ENCODE assay signal across 27 cellular contexts in genomic region chr15:70547846-70548487, GRCh38.
A peak's percentile ranks its signal among the peaks of the same experiment; 100 is the strongest.
DNase-seq lines count a peak whose midpoint lies in the region; ATAC-seq lines count a peak whose summit lies in the region.
"Had no signal": no experiment of that assay in that cellular context is flagged by ENCODE, and none has a peak within 500 bp of the region (broad histone marks: within the 10 kb centered on the region; RNA-seq: fewer than 3 reads in every experiment).

No MANE protein-coding gene starts in this region.

- ATAC-seq in stimulated activated naive CD8-positive, alpha-beta T cell treated with anti-CD3 and anti-CD28 coated beads, Interleukin-15, amount 100 ng/mL, for 72 hours, result peak; percentile 91
- no peak for ATAC-seq in GM21526 (IDR thresholded peaks at IDR 0.05; ENCODE audit: low FRiP score, unreplicated experiment)
- ATAC-seq: GM23338, HepG2, K562, Right ventricle myocardium inferior had no signal

- peaks cover 5% of the 10 kb centered on the region for H3K9me3 Mint-ChIP-seq in activated CD4-positive, alpha-beta memory T cell treated with anti-CD3 and anti-CD28 coated beads for 36 hours
- H3K9me3 Mint-ChIP-seq in activated CD4-positive, alpha-beta memory T cell treated with anti-CD3 and anti-CD28 coated beads, Interleukin-2, amount 10 ng/mL, durations not matched to agents 7 days and 5 days, result peaks cover 3% of the 10 kb centered on the region
- no peaks in the 10 kb centered on the region for H3K9me3 Mint-ChIP-seq in activated naive CD4-positive, alpha-beta T cell treated with anti-CD3 and anti-CD28 coated beads, Interleukin-2, amount 50 U/mL, for 24 hours
- peaks cover 4% of the 10 kb centered on the region for H3K9me3 Mint-ChIP-seq in activated naive CD8-positive, alpha-beta T cell treated with anti-CD3 and anti-CD28 coated beads for 36 hours
- H3K9me3 Mint-ChIP-seq in stimulated activated naive CD8-positive, alpha-beta T cell treated with anti-CD3 and anti-CD28 coated beads, Interleukin-15, amount 100 ng/mL, for 72 hours, result no peaks in the 10 kb centered on the region
- H3K9me3 Mint-ChIP-seq: CD4-positive, alpha-beta T cell; GM23338; H9 had no signal

- no peak overlapping the region for H3K4me3 Mint-ChIP-seq in activated CD4-positive, alpha-beta memory T cell treated with anti-CD3 and anti-CD28 coated beads for 36 hours
- no peak overlapping the region for H3K4me3 Mint-ChIP-seq in activated CD4-positive, alpha-beta memory T cell treated with anti-CD3 and anti-CD28 coated beads, Interleukin-2, amount 10 ng/mL, durations not matched to agents 7 days and 5 days
- H3K4me3 Mint-ChIP-seq in activated naive CD4-positive, alpha-beta T cell treated with anti-CD3 and anti-CD28 coated beads, Interleukin-2, amount 50 U/mL, for 24 hours, result no peak overlapping the region
- H3K4me3 Mint-ChIP-seq in activated naive CD8-positive, alpha-beta T cell treated with anti-CD3 and anti-CD28 coated beads for 36 hours, result peak overlapping the region; percentile 11
- H3K4me3 Mint-ChIP-seq in stimulated activated naive CD8-positive, alpha-beta T cell treated with anti-CD3 and anti-CD28 coated beads, Interleukin-15, amount 100 ng/mL, for 72 hours, result peak overlapping the region; percentile 7 to 33
- H3K4me3 Mint-ChIP-seq: CD4-positive, alpha-beta T cell; GM23338; H9 had no signal

- POLR2A ChIA-PET in activated CD4-positive, alpha-beta memory T cell treated with anti-CD3 and anti-CD28 coated beads for 36 hours (lab: Charles Lee), result interaction anchor here (0.6 to 1.4 kb wide), 4 partner anchors 13 to 792 kb away, joined by 3 to 4 read pairs (median 4); no protein-coding TSS in a partner anchor
- POLR2A ChIA-PET in activated CD4-positive, alpha-beta memory T cell treated with anti-CD3 and anti-CD28 coated beads, Interleukin-2, amount 10 ng/mL, durations not matched to agents 7 days and 5 days (lab: Charles Lee), result no interaction called here

- CTCF ChIA-PET in activated CD4-positive, alpha-beta memory T cell treated with anti-CD3 and anti-CD28 coated beads for 36 hours (lab: Charles Lee), result interaction anchor here (0.7 to 1.2 kb wide), 2 partner anchors 68 to 175 kb away, joined by 3 to 4 read pairs; no protein-coding TSS in a partner anchor
- CTCF ChIA-PET in activated CD4-positive, alpha-beta memory T cell treated with anti-CD3 and anti-CD28 coated beads, Interleukin-2, amount 10 ng/mL, durations not matched to agents 7 days and 5 days (lab: Charles Lee), result no interaction called here

- no peaks in the 10 kb centered on the region for H3K27me3 Mint-ChIP-seq in activated CD4-positive, alpha-beta memory T cell treated with anti-CD3 and anti-CD28 coated beads for 36 hours
- H3K27me3 Mint-ChIP-seq in activated CD4-positive, alpha-beta memory T cell treated with anti-CD3 and anti-CD28 coated beads, Interleukin-2, amount 10 ng/mL, durations not matched to agents 7 days and 5 days, result peaks cover 7% of the 10 kb centered on the region
- H3K27me3 Mint-ChIP-seq in activated naive CD4-positive, alpha-beta T cell treated with anti-CD3 and anti-CD28 coated beads, Interleukin-2, amount 50 U/mL, for 24 hours, result no peaks in the 10 kb centered on the region
- no peaks in the 10 kb centered on the region for H3K27me3 Mint-ChIP-seq in activated naive CD8-positive, alpha-beta T cell treated with anti-CD3 and anti-CD28 coated beads for 36 hours
- H3K27me3 Mint-ChIP-seq in stimulated activated naive CD8-positive, alpha-beta T cell treated with anti-CD3 and anti-CD28 coated beads, Interleukin-15, amount 100 ng/mL, for 72 hours, result no peaks in the 10 kb centered on the region
- H3K27me3 Mint-ChIP-seq: CD4-positive, alpha-beta T cell had no signal

- H3K27ac Mint-ChIP-seq in activated CD4-positive, alpha-beta memory T cell treated with anti-CD3 and anti-CD28 coated beads for 36 hours, result peak overlapping the region; percentile 82
- no peak overlapping the region for H3K27ac Mint-ChIP-seq in activated CD4-positive, alpha-beta memory T cell treated with anti-CD3 and anti-CD28 coated beads, Interleukin-2, amount 10 ng/mL, durations not matched to agents 7 days and 5 days
- H3K27ac Mint-ChIP-seq in activated naive CD4-positive, alpha-beta T cell treated with anti-CD3 and anti-CD28 coated beads, Interleukin-2, amount 50 U/mL, for 24 hours, result peak overlapping the region; percentile 60
- peak overlapping the region; percentile 82 for H3K27ac Mint-ChIP-seq in activated naive CD8-positive, alpha-beta T cell treated with anti-CD3 and anti-CD28 coated beads for 36 hours
- peak overlapping the region in 1 of 2 donors; percentile 93 for H3K27ac Mint-ChIP-seq in stimulated activated naive CD8-positive, alpha-beta T cell treated with anti-CD3 and anti-CD28 coated beads, Interleukin-15, amount 100 ng/mL, for 72 hours
- H3K27ac Mint-ChIP-seq: CD4-positive, alpha-beta T cell; GM23338; H9 had no signal

- H3K36me3 Mint-ChIP-seq in activated CD4-positive, alpha-beta memory T cell treated with anti-CD3 and anti-CD28 coated beads for 36 hours, result no peaks in the 10 kb centered on the region
- peaks cover 2% of the 10 kb centered on the region for H3K36me3 Mint-ChIP-seq in activated CD4-positive, alpha-beta memory T cell treated with anti-CD3 and anti-CD28 coated beads, Interleukin-2, amount 10 ng/mL, durations not matched to agents 7 days and 5 days (ENCODE audit: low read depth)
- H3K36me3 Mint-ChIP-seq in activated naive CD4-positive, alpha-beta T cell treated with anti-CD3 and anti-CD28 coated beads, Interleukin-2, amount 50 U/mL, for 24 hours, result no peaks in the 10 kb centered on the region
- peaks cover 6% of the 10 kb centered on the region for H3K36me3 Mint-ChIP-seq in activated naive CD8-positive, alpha-beta T cell treated with anti-CD3 and anti-CD28 coated beads for 36 hours

- peaks cover 42% of the 10 kb centered on the region for H3K4me1 Mint-ChIP-seq in activated CD4-positive, alpha-beta memory T cell treated with anti-CD3 and anti-CD28 coated beads for 36 hours (ENCODE audit: low read depth)
- peaks cover 13% of the 10 kb centered on the region for H3K4me1 Mint-ChIP-seq in activated CD4-positive, alpha-beta memory T cell treated with anti-CD3 and anti-CD28 coated beads, Interleukin-2, amount 10 ng/mL, durations not matched to agents 7 days and 5 days
- peaks cover 35% of the 10 kb centered on the region for H3K4me1 Mint-ChIP-seq in activated naive CD4-positive, alpha-beta T cell treated with anti-CD3 and anti-CD28 coated beads, Interleukin-2, amount 50 U/mL, for 24 hours
- peaks cover 34% of the 10 kb centered on the region for H3K4me1 Mint-ChIP-seq in activated naive CD8-positive, alpha-beta T cell treated with anti-CD3 and anti-CD28 coated beads for 36 hours
- peaks cover 36% of the 10 kb centered on the region for H3K4me1 Mint-ChIP-seq in stimulated activated naive CD8-positive, alpha-beta T cell treated with anti-CD3 and anti-CD28 coated beads, Interleukin-15, amount 100 ng/mL, for 72 hours
- H3K4me1 Mint-ChIP-seq: GM23338, H9 had no signal

- intact Hi-C loops in activated CD4-positive, alpha-beta memory T cell treated with anti-CD3 and anti-CD28 coated beads for 36 hours (cut with micrococcal nuclease), result loop anchor here (1.0 to 5.0 kb wide), 3 partner anchors 11 to 791 kb away; no protein-coding TSS in a partner anchor

- DNase-seq in activated CD4-positive, alpha-beta memory T cell treated with anti-CD3 and anti-CD28 coated beads for 36 hours, result no peak
- DNase-seq in activated CD4-positive, alpha-beta memory T cell treated with anti-CD3 and anti-CD28 coated beads, Interleukin-2, amount 10 ng/mL, durations not matched to agents 7 days and 5 days, result no peak
- DNase-seq in activated naive CD4-positive, alpha-beta T cell treated with anti-CD3 and anti-CD28 coated beads, Interleukin-2, amount 50 U/mL, for 16 hours, result no peak
- DNase-seq in activated naive CD8-positive, alpha-beta T cell treated with anti-CD3 and anti-CD28 coated beads for 36 hours, result no peak
- DNase-seq in stimulated activated naive CD8-positive, alpha-beta T cell treated with anti-CD3 and anti-CD28 coated beads, Interleukin-15, amount 100 ng/mL, for 72 hours, result no peak
- DNase-seq in NCI-H2081 treated with DMSO at 0.1 percent for 48 hours (lab: John Stamatoyannopoulos, UW), result no peak
- DNase-seq: AML-193; CD4-positive, alpha-beta T cell; DMS53; H9; Kasumi-1; MV-4-11; NCI-H1105; NCI-H146; NCI-H1930; NCI-H446 treated with DMSO at 0.1 percent for 48 hours; NCI-H526; NCI-H82; NK-92 treated with Interleukin-12 subunit alpha and Interleukin-12 subunit beta, amount 100 ng/mL, for 24 hours; PC-9; SJCRH30 had no signal

Comparison
In these comparisons a context has a peak if more than half of its experiments do, and no peak if none do; other contexts are left out.
1. H3K4me3 Mint-ChIP-seq: peak in activated naive CD8-positive, alpha-beta T cell treated with anti-CD3 and anti-CD28 coated beads for 36 hours (single experiment) and stimulated activated naive CD8-positive, alpha-beta T cell treated with anti-CD3 and anti-CD28 coated beads, Interleukin-15, amount 100 ng/mL, for 72 hours (2 of 2); none in activated CD4-positive, alpha-beta memory T cell treated with anti-CD3 and anti-CD28 coated beads for 36 hours (single experiment), activated CD4-positive, alpha-beta memory T cell treated with anti-CD3 and anti-CD28 coated beads, Interleukin-2, amount 10 ng/mL, durations not matched to agents 7 days and 5 days (single experiment) and activated naive CD4-positive, alpha-beta T cell treated with anti-CD3 and anti-CD28 coated beads, Interleukin-2, amount 50 U/mL, for 24 hours (single experiment).